In genomic region chr18:50372743-50373142, GRCh38 we compare ENCODE assay signal across 15 cellular contexts. TPM values are rescaled to one million over a fixed set of nuclear protein-coding genes. Genes with fewer than 3 reads are reported as not detected.
DNase-seq lines count a peak whose midpoint lies in the region; ATAC-seq and TF ChIP-seq lines count a peak whose summit lies in the region.
"Had no signal": no experiment of that assay in that cellular context is flagged by ENCODE, and none has a peak within 500 bp of the region (broad histone marks: within the 10 kb centered on the region; RNA-seq: fewer than 3 reads in every experiment).

No MANE protein-coding gene starts in this region.

- POLR2A ChIA-PET in IMR-90 (lab: Charles Lee; ENCODE audit: unreplicated experiment), result no interaction called here

- dilution Hi-C loops in IMR-90 (cut with HindIII; ENCODE audit: low sequenced_read_pairs, unreplicated experiment), result no loop called here

- peaks cover 8% of the 10 kb centered on the region for H3K79me2 ChIP-seq in OCI-LY1 (ENCODE audit: insufficient read depth, low read length)
- peaks cover 10% of the 10 kb centered on the region for H3K79me2 ChIP-seq in hepatocyte

- CTCF ChIA-PET in IMR-90 (lab: Yijun Ruan, JAX), result no interaction called here

- no peak overlapping the region for H2BK20ac ChIP-seq in IMR-90 (ENCODE audit: low read depth, low read length)

- H3K36me3 ChIP-seq in IMR-90 (ENCODE audit: control insufficient read depth, insufficient read depth, low read length) (no peaks in the 10 kb centered on the region), OCI-LY1 (ENCODE audit: insufficient read depth, low read length) (peaks cover 3% of the 10 kb centered on the region; the same call in 1 of the 2 replicates), hepatocyte (replicated peaks; ENCODE audit: insufficient read depth, low read depth) (no peaks in the 10 kb centered on the region)
- H3K36me3 ChIP-seq: esophagus muscularis mucosa, sigmoid colon had no signal

- H3F3A ChIP-seq in OCI-LY1 (ENCODE audit: insufficient read depth, low read length), result no peaks in the 10 kb centered on the region; the same call in none of the 2 replicates

- no peak overlapping the region for H3K56ac ChIP-seq in IMR-90 (ENCODE audit: extremely low read depth, insufficient read depth, low read length)

- H3K27ac ChIP-seq in IMR-90 (ENCODE audit: insufficient read depth, low read length), result no peak overlapping the region
- H3K27ac ChIP-seq in OCI-LY1 (ENCODE audit: low read depth, low read length, poor library complexity, severe bottlenecking), result no peak overlapping the region
- peak overlapping the region; percentile 95 for H3K27ac ChIP-seq in hepatocyte
- H3K27ac ChIP-seq: A549, esophagus muscularis mucosa, sigmoid colon had no signal

- H4K91ac ChIP-seq in IMR-90 (ENCODE audit: insufficient read depth, low read depth, low read length), result no peak overlapping the region

- TF ChIP-seq CTCF in IMR-90 (conservative IDR thresholded peaks at IDR 0.05; ENCODE audit: low read depth, low read length) (no peak), OCI-LY1 (IDR thresholded peaks at IDR 0.05; ENCODE audit: low read length) (no peak), hepatocyte (IDR thresholded peaks at IDR 0.05; ENCODE audit: poor library complexity) (no peak)

- H4K20me1 ChIP-seq in IMR-90 (ENCODE audit: insufficient read depth, low read length) (no peaks in the 10 kb centered on the region), OCI-LY1 (ENCODE audit: insufficient read depth, low read length) (no peaks in the 10 kb centered on the region), hepatocyte (ENCODE audit: insufficient read depth, poor library complexity, severe bottlenecking) (no peaks in the 10 kb centered on the region)

- in situ Hi-C loops in IMR-90 (cut with MboI; ENCODE audit: low sequenced_read_pairs), result no loop called here

- no peak overlapping the region for H3K4me2 ChIP-seq in IMR-90 (ENCODE audit: low read depth, low read length)
- no peak overlapping the region for H3K4me2 ChIP-seq in OCI-LY1 (ENCODE audit: low read length)
- no peak overlapping the region for H3K4me2 ChIP-seq in hepatocyte
- H3K4me2 ChIP-seq: A549 had no signal

- TF ChIP-seq RAD21 in IMR-90 (IDR thresholded peaks at IDR 0.05; ENCODE audit: low read length), result no peak

- BruUV-seq in IMR-90 (replicated peaks; lab: Mats Ljungman, UMichigan), result no TSS peak

- H3K79me1 ChIP-seq in IMR-90 (ENCODE audit: low read depth in 1 of 2, low read length in 2 of 2), result peaks cover 3 to 5% of the 10 kb centered on the region in 2 experiments; a peak in 1 of 4 replicates

- H3K4me3 ChIP-seq in IMR-90 (ENCODE audit: insufficient read depth, low read depth, low read length), result no peak overlapping the region
- no peak overlapping the region for H3K4me3 ChIP-seq in OCI-LY1 (ENCODE audit: low read depth, low read length, poor library complexity, severe bottlenecking)
- H3K4me3 ChIP-seq in hepatocyte, result no peak overlapping the region
- H3K4me3 ChIP-seq: A549, esophagus muscularis mucosa, sigmoid colon had no signal

- no peaks in the 10 kb centered on the region for H3K4me1 ChIP-seq in IMR-90 (ENCODE audit: control insufficient read depth, insufficient read depth, low read length)
- peaks cover 20% of the 10 kb centered on the region for H3K4me1 ChIP-seq in OCI-LY1 (ENCODE audit: insufficient read depth, low read length, severe bottlenecking)
- no peaks in the 10 kb centered on the region for H3K4me1 ChIP-seq in hepatocyte (ENCODE audit: insufficient read depth)

- no peaks in the 10 kb centered on the region for H3K9me3 ChIP-seq in IMR-90 (ENCODE audit: control insufficient read depth, insufficient read depth, low read length)
- H3K9me3 ChIP-seq in OCI-LY1 (ENCODE audit: low read length), result peaks cover 16% of the 10 kb centered on the region; the same call in 1 of the 2 replicates
- H3K9me3 ChIP-seq in hepatocyte (ENCODE audit: low read depth), result no peaks in the 10 kb centered on the region

- H3K9ac ChIP-seq in IMR-90 (ENCODE audit: low read depth, low read length), result no peak overlapping the region
- H3K9ac ChIP-seq in OCI-LY1 (ENCODE audit: low read length), result no peak overlapping the region

- H4K5ac ChIP-seq in IMR-90 (ENCODE audit: low read depth, low read length), result no peak overlapping the region

- H2BK5ac ChIP-seq in IMR-90 (ENCODE audit: low read depth, low read length, poor library complexity, severe bottlenecking), result no peak overlapping the region

- H2AK5ac ChIP-seq in IMR-90 (ENCODE audit: low read depth, low read length), result no peak overlapping the region

- no peak overlapping the region for H3K14ac ChIP-seq in IMR-90 (replicated peaks; ENCODE audit: low read depth, low read length)

- no peak overlapping the region for H3K23ac ChIP-seq in IMR-90 (ENCODE audit: low read depth, low read length)

- no peak overlapping the region for H2BK120ac ChIP-seq in IMR-90 (ENCODE audit: low read depth, low read length)

- no peak for TF ChIP-seq POLR2A in IMR-90 (IDR thresholded peaks at IDR 0.05; ENCODE audit: low read depth, low read length)

- peak; percentile 36 for DNase-seq in NCI-H82 (lab: John Stamatoyannopoulos, UW)
- DNase-seq in NCI-H82 treated with DMSO at 0.1 percent for 48 hours (lab: John Stamatoyannopoulos, UW; ENCODE audit: unreplicated experiment), result no peak
- no peak for DNase-seq in IMR-90
- no peak for DNase-seq in hepatocyte (ENCODE audit: low spot score)
- no peak for DNase-seq in NCI-H748 (lab: John Stamatoyannopoulos, UW; ENCODE audit: unreplicated experiment)
- DNase-seq in NCI-H1694 treated with DMSO at 0.1 percent for 48 hours (lab: John Stamatoyannopoulos, UW), result no peak
- no peak for DNase-seq in UCSD-AML1 (lab: John Stamatoyannopoulos, UW; ENCODE audit: unreplicated experiment)
- DNase-seq: activated CD8-positive, alpha-beta T cell treated with anti-CD3 and anti-CD28 coated beads, Interleukin-2, amount 10 ng/mL, durations not matched to agents 7 days and 5 days; NCI-H146; NCI-H226; sigmoid colon had no signal

- H3K9me2 ChIP-seq in OCI-LY1 (ENCODE audit: low read depth, low read length) (no peaks in the 10 kb centered on the region), hepatocyte (replicated peaks; ENCODE audit: insufficient read depth) (no peaks in the 10 kb centered on the region)

- intact Hi-C loops in IMR-90 (cut with micrococcal nuclease), result no loop called here

- no peaks in the 10 kb centered on the region for H3K9me1 ChIP-seq in IMR-90 (ENCODE audit: insufficient read depth, low read length)

- no peaks in the 10 kb centered on the region for H3K27me3 ChIP-seq in IMR-90 (ENCODE audit: control insufficient read depth, insufficient read depth, low read length)
- H3K27me3 ChIP-seq in OCI-LY1 (ENCODE audit: insufficient read depth, low read length), result no peaks in the 10 kb centered on the region
- H3K27me3 ChIP-seq in hepatocyte, result no peaks in the 10 kb centered on the region
- H3K27me3 ChIP-seq: esophagus muscularis mucosa, sigmoid colon had no signal

- WGBS in IMR-90 (ENCODE audit: extremely low coverage in 2 of 2, insufficient read length in 1 of 2), 2 experiments, result no CpG with 5 or more reads among the region's 5 CpGs
- WGBS in hepatocyte (ENCODE audit: low lambda C conversion rate, missing lambda C conversion rate), result 92% methylated on average over 5 of the region's 5 CpGs

- H4K8ac ChIP-seq in IMR-90 (ENCODE audit: low read depth in 2 of 2, low read length in 2 of 2), result no peak overlapping the region

- H2AK9ac ChIP-seq in IMR-90 (replicated peaks; ENCODE audit: low read depth, low read length, poor library complexity), result peak overlapping the region; percentile 9

- no peak overlapping the region for H3K18ac ChIP-seq in IMR-90 (ENCODE audit: low read depth, low read length)

- no peak overlapping the region for H2BK15ac ChIP-seq in IMR-90 (ENCODE audit: low read depth, low read length)

- ATAC-seq in IMR-90 (ENCODE audit: low read depth), result no peak
- ATAC-seq: A549; activated CD8-positive, alpha-beta T cell treated with anti-CD3 and anti-CD28 coated beads, Interleukin-2, amount 10 ng/mL, durations not matched to agents 7 days and 5 days; activated T-helper 17 cell treated with anti-CD3 and anti-CD28 coated beads, Interleukin-2, amount 50 U/mL, for 72 hours had no signal

- no peak overlapping the region for H3K4ac ChIP-seq in IMR-90 (ENCODE audit: low read depth, low read length)

- H2AFZ ChIP-seq in IMR-90 (replicated peaks; ENCODE audit: low read length, poor library complexity) (peak overlapping the region; percentile 33), OCI-LY1 (ENCODE audit: low read length) (peak overlapping the region; percentile 69; the same call in 1 of the 2 replicates), hepatocyte (no peak overlapping the region)

TF ChIP-seq in IMR-90, 13 proteins besides CTCF, POLR2A, EP300 and RAD21:
- TF ChIP-seq CHD1 (IDR thresholded peaks at IDR 0.05; ENCODE audit: low read depth, low read length), result no peak
- TF ChIP-seq ELK1 (IDR thresholded peaks at IDR 0.05; ENCODE audit: borderline replicate concordance, low read depth, low read length), result no peak
- no peak for TF ChIP-seq RFX5 (IDR thresholded peaks at IDR 0.05; ENCODE audit: low read depth, low read length)
- no peak for TF ChIP-seq NFE2L2 (IDR thresholded peaks at IDR 0.05; ENCODE audit: low read depth, low read length)
- TF ChIP-seq MXI1 (IDR thresholded peaks at IDR 0.05; ENCODE audit: borderline replicate concordance, low read depth, low read length), result no peak

RNA-seq across cellular contexts. Expression of gene SKA1, which starts 2.1 kb away (rescaled TPM):
- 5.9 and 13.9 TPM in 2 replicates for total RNA-seq in IMR-90 (2012; rRNA removed)
- polyA plus RNA-seq in IMR-90 (2012; rRNA removed), result 4.8 and 5.8 TPM in 2 replicates
- 1.1 and 1.7 TPM in 2 replicates for polyA plus RNA-seq in IMR-90 (2012; cell fraction: cytosol; rRNA removed)
- 0.79 and 1.3 TPM in 2 replicates for polyA plus RNA-seq in IMR-90 (2012; cell fraction: nucleus; rRNA removed; ENCODE audit: low replicate concordance)
- 5.5 and 7.5 TPM in 2 replicates for total RNA-seq in hepatocyte
- polyA plus RNA-seq in hepatocyte, result 1.5 and 4.0 TPM in 2 replicates
- total RNA-seq: esophagus muscularis mucosa had no signal
